Comparison of ENCODE assay signal across 7 cellular contexts in genomic region chr19:47601180-47601904, GRCh38. TPM values are rescaled to one million over a fixed set of nuclear protein-coding genes. Genes with fewer than 3 reads are reported as not detected.
DNase-seq lines count a peak whose midpoint lies in the region; ATAC-seq and TF ChIP-seq lines count a peak whose summit lies in the region.

No MANE protein-coding gene starts in this region.

- H3K27ac ChIP-seq in hepatocyte (peak overlapping the region; percentile 85), smooth muscle cell (ENCODE audit: low read depth) (peak overlapping the region; percentile 19)

- TF ChIP-seq CTCF in HFFc6 (IDR thresholded peaks at IDR 0.05), result no peak
- no peak for TF ChIP-seq CTCF in hepatocyte (IDR thresholded peaks at IDR 0.05; ENCODE audit: poor library complexity)
- no peak for TF ChIP-seq CTCF in smooth muscle cell (IDR thresholded peaks at IDR 0.05; ENCODE audit: borderline replicate concordance, insufficient read depth, poor library complexity, severe bottlenecking)

- H3F3A ChIP-seq in smooth muscle cell (ENCODE audit: low read depth), result peaks cover 3% of the 10 kb centered on the region

- POLR2A ChIA-PET in activated CD4-positive, alpha-beta memory T cell treated with anti-CD3 and anti-CD28 coated beads, Interleukin-2, amount 10 ng/mL, durations not matched to agents 7 days and 5 days (lab: Charles Lee), result interaction anchor here (0.7 to 6.9 kb wide), 14 partner anchors 7 to 488 kb away, joined by 3 to 87 read pairs (median 4); partner anchors contain the start of genes BICRA, DHX34, KPTN and NAPA

- H2AFZ ChIP-seq in hepatocyte (peak overlapping the region; percentile 64), smooth muscle cell (ENCODE audit: low read depth) (no peak overlapping the region)

- CTCF ChIA-PET in activated CD4-positive, alpha-beta memory T cell treated with anti-CD3 and anti-CD28 coated beads, Interleukin-2, amount 10 ng/mL, durations not matched to agents 7 days and 5 days (lab: Charles Lee), result interaction anchor here (1.6 to 3.6 kb wide), 4 partner anchors 7 to 252 kb away, joined by 4 to 35 read pairs (median 7); partner anchors contain the start of genes DHX34 and NAPA

- peak overlapping the region; percentile 88 for H3K4me3 Mint-ChIP-seq in HFFc6
- H3K4me3 Mint-ChIP-seq in activated CD4-positive, alpha-beta memory T cell treated with anti-CD3 and anti-CD28 coated beads, Interleukin-2, amount 10 ng/mL, durations not matched to agents 7 days and 5 days, result peak overlapping the region; percentile 85

- no peak for ATAC-seq in HG03442 (IDR thresholded peaks at IDR 0.05; ENCODE audit: unreplicated experiment)

- WGBS in hepatocyte (ENCODE audit: low lambda C conversion rate, missing lambda C conversion rate), result 81% methylated on average over 17 of the region's 17 CpGs
- 90% methylated on average over 17 of the region's 17 CpGs for WGBS in smooth muscle cell (ENCODE audit: low lambda C conversion rate)

- H3K9me3 ChIP-seq in hepatocyte (ENCODE audit: low read depth) (no peaks in the 10 kb centered on the region), smooth muscle cell (replicated peaks; ENCODE audit: low read depth) (no peaks in the 10 kb centered on the region)

- peak overlapping the region; percentile 83 for H3K27ac Mint-ChIP-seq in HFFc6
- peak overlapping the region; percentile 89 for H3K27ac Mint-ChIP-seq in activated CD4-positive, alpha-beta memory T cell treated with anti-CD3 and anti-CD28 coated beads, Interleukin-2, amount 10 ng/mL, durations not matched to agents 7 days and 5 days

- no peaks in the 10 kb centered on the region for H3K27me3 Mint-ChIP-seq in HFFc6 (ENCODE audit: insufficient read depth)
- peaks cover 5% of the 10 kb centered on the region for H3K27me3 Mint-ChIP-seq in activated CD4-positive, alpha-beta memory T cell treated with anti-CD3 and anti-CD28 coated beads, Interleukin-2, amount 10 ng/mL, durations not matched to agents 7 days and 5 days

- H4K20me1 ChIP-seq in hepatocyte (ENCODE audit: insufficient read depth, poor library complexity, severe bottlenecking), result no peaks in the 10 kb centered on the region
- H4K20me1 ChIP-seq in smooth muscle cell (ENCODE audit: low read depth), result no peaks in the 10 kb centered on the region

- H3K79me2 ChIP-seq in hepatocyte, result no peaks in the 10 kb centered on the region
- H3K79me2 ChIP-seq in smooth muscle cell (ENCODE audit: low read depth), result no peaks in the 10 kb centered on the region

- H3K9ac ChIP-seq in smooth muscle cell (ENCODE audit: low read depth), result no peak overlapping the region

- peaks cover 12% of the 10 kb centered on the region for H3K4me1 ChIP-seq in hepatocyte (ENCODE audit: insufficient read depth)
- peaks cover 9% of the 10 kb centered on the region for H3K4me1 ChIP-seq in smooth muscle cell (ENCODE audit: low read depth)

- H3K4me3 ChIP-seq in hepatocyte (peak overlapping the region; percentile 21), smooth muscle cell (peak overlapping the region; percentile 59)

- H3K27me3 ChIP-seq in hepatocyte (no peaks in the 10 kb centered on the region), smooth muscle cell (ENCODE audit: low read depth) (no peaks in the 10 kb centered on the region)

- H3K36me3 ChIP-seq in hepatocyte (replicated peaks; ENCODE audit: insufficient read depth, low read depth) (no peaks in the 10 kb centered on the region), smooth muscle cell (ENCODE audit: low read depth) (no peaks in the 10 kb centered on the region)

- peak overlapping the region; percentile 80 for H3K4me2 ChIP-seq in hepatocyte
- peak overlapping the region; percentile 88 for H3K4me2 ChIP-seq in smooth muscle cell

- peaks cover 23% of the 10 kb centered on the region for H3K4me1 Mint-ChIP-seq in HFFc6 (ENCODE audit: low read depth)
- H3K4me1 Mint-ChIP-seq in activated CD4-positive, alpha-beta memory T cell treated with anti-CD3 and anti-CD28 coated beads, Interleukin-2, amount 10 ng/mL, durations not matched to agents 7 days and 5 days, result peaks cover 40% of the 10 kb centered on the region

- H3K9me3 Mint-ChIP-seq in HFFc6, result no peaks in the 10 kb centered on the region
- no peaks in the 10 kb centered on the region for H3K9me3 Mint-ChIP-seq in activated CD4-positive, alpha-beta memory T cell treated with anti-CD3 and anti-CD28 coated beads, Interleukin-2, amount 10 ng/mL, durations not matched to agents 7 days and 5 days

- no peaks in the 10 kb centered on the region for H3K9me2 ChIP-seq in hepatocyte (replicated peaks; ENCODE audit: insufficient read depth)

- H3K36me3 Mint-ChIP-seq in HFFc6 (ENCODE audit: low read depth), result peaks cover 5% of the 10 kb centered on the region; the same call in 1 of the 2 replicates
- H3K36me3 Mint-ChIP-seq in activated CD4-positive, alpha-beta memory T cell treated with anti-CD3 and anti-CD28 coated beads, Interleukin-2, amount 10 ng/mL, durations not matched to agents 7 days and 5 days (ENCODE audit: low read depth), result no peaks in the 10 kb centered on the region

- DNase-seq in HFFc6, result no peak
- peak; percentile 18 for DNase-seq in activated CD4-positive, alpha-beta memory T cell treated with anti-CD3 and anti-CD28 coated beads, Interleukin-2, amount 10 ng/mL, durations not matched to agents 7 days and 5 days
- DNase-seq in hepatocyte (ENCODE audit: low spot score), result peak; percentile 59
- DNase-seq in smooth muscle cell (lab: John Stamatoyannopoulos, UW; ENCODE audit: unreplicated experiment), result no peak
- no peak for DNase-seq in AG20443 (ENCODE audit: low spot score)
- no peak for DNase-seq in NOMO-1 (lab: John Stamatoyannopoulos, UW; ENCODE audit: unreplicated experiment in 2 of 2)

RNA-seq across cellular contexts. Expression of gene BICRA, which starts 7.6 kb away (rescaled TPM):
- 10 to 100 TPM; 11.8 to 16.7 (median 15.5) TPM for total RNA-seq in HFFc6 (2021; fragmentation: NEBNext Ultra II Directional; extraction: Animal tissue kit (Norgen Biotek cat#: 25700))
- total RNA-seq in activated CD4-positive, alpha-beta memory T cell treated with anti-CD3 and anti-CD28 coated beads, Interleukin-2, amount 10 ng/mL, durations not matched to agents 7 days and 5 days, result 10 to 100 TPM; 20.2 to 23.3 TPM
- total RNA-seq in hepatocyte (2.2 and 3.4 TPM in 2 replicates), smooth muscle cell (10.0 and 11.9 TPM in 2 replicates)
- polyA plus RNA-seq in hepatocyte (3.4 and 5.4 TPM in 2 replicates), smooth muscle cell (3.6 and 5.5 TPM in 2 replicates)

RNA-seq across cellular contexts. Expression of gene ZNF541, which starts 28.4 kb away (rescaled TPM):
- under 1 TPM in 1 of 6 experiments, not detected in 5; 0.26 TPM for total RNA-seq in HFFc6 (2021; fragmentation: NEBNext Ultra II Directional; extraction: Animal tissue kit (Norgen Biotek cat#: 25700))
- under 1 TPM; 0.15 to 0.20 TPM for total RNA-seq in activated CD4-positive, alpha-beta memory T cell treated with anti-CD3 and anti-CD28 coated beads, Interleukin-2, amount 10 ng/mL, durations not matched to agents 7 days and 5 days
- 0.43 TPM in 1 of 2 replicates, not detected in the other for total RNA-seq in hepatocyte
- 0.05 and 0.84 TPM in 2 replicates for polyA plus RNA-seq in hepatocyte
- not detected in 2 replicates for total RNA-seq in smooth muscle cell
- polyA plus RNA-seq in smooth muscle cell, result not detected in 2 replicates

Comparison
In these comparisons a context has a peak if more than half of its experiments do, and no peak if none do; other contexts are left out.
1. DNase-seq: peak in activated CD4-positive, alpha-beta memory T cell treated with anti-CD3 and anti-CD28 coated beads, Interleukin-2, amount 10 ng/mL, durations not matched to agents 7 days and 5 days (single experiment) and hepatocyte (single experiment); none in HFFc6 (single experiment), smooth muscle cell (single experiment), AG20443 (single experiment) and NOMO-1 (0 of 2).